In the genomic region with DNA sequence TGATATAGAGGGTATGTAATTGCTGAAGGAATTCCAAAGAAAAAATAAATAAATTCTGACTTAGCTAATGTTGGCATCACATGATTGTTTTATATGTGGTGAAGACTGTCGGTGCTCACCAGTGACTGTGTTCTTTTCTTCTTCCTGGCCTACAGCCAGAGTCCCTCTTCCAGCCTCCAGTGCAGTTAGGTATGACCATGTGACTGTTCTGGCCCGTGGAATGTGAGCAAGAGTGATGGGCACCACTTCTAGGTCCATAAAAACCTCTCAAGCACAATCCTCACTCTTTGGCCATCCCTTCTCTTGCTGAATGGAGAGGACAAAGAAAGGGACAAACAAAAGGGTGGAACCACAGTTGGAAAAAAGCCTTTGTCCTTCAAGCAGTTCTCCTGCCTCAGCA, we compare ENCODE assay signal across 16 cellular contexts. TPM values are rescaled to one million over a fixed set of nuclear protein-coding genes. Genes with fewer than 3 reads are reported as not detected.
A peak's percentile ranks its signal among the peaks of the same experiment; 100 is the strongest.
DNase-seq lines count a peak whose midpoint lies in the region; ATAC-seq and TF ChIP-seq lines count a peak whose summit lies in the region.
"Had no signal": no experiment of that assay in that cellular context is flagged by ENCODE, and none has a peak within 500 bp of the region (broad histone marks: within the 10 kb centered on the region; RNA-seq: fewer than 3 reads in every experiment).

No MANE protein-coding gene starts in this region.

- whole genome bisulfite sequencing in trophoblast cell (ENCODE audit: extremely low coverage, insufficient coverage, insufficient read length) = no CpG with 5 or more reads among the region's 2 CpGs

- no peak overlapping the region for H3K4ac ChIP-seq in trophoblast cell (ENCODE audit: low read depth, low read length)

- no peak overlapping the region for H3K9ac ChIP-seq in BLaER1 treated with 17β-estradiol and CSF1 and Interleukin-3, amounts not matched to agents 10 nM and 100 nM
- H3K9ac ChIP-seq in trophoblast cell (ENCODE audit: low read length) = no peak overlapping the region

- H3K4me3 ChIP-seq in BLaER1 treated with 17β-estradiol and CSF1 and Interleukin-3, amounts not matched to agents 10 nM and 100 nM = no peak overlapping the region
- no peak overlapping the region for H3K4me3 ChIP-seq in trophoblast cell (ENCODE audit: low read depth, low read length)

- H2BK5ac ChIP-seq in trophoblast cell (ENCODE audit: low read depth, low read length, poor library complexity) = no peak overlapping the region

- H3K27me3 ChIP-seq in BLaER1 treated with 17β-estradiol and CSF1 and Interleukin-3, amounts not matched to agents 10 nM and 100 nM = no peaks in the 10 kb centered on the region
- H3K27me3 ChIP-seq in trophoblast cell (ENCODE audit: insufficient read depth, low read length) = no peaks in the 10 kb centered on the region

- H4K91ac ChIP-seq in trophoblast cell (ENCODE audit: low read depth, low read length) = no peak overlapping the region

- no peak overlapping the region for H3K18ac ChIP-seq in trophoblast cell (ENCODE audit: low read length)

- H2AFZ ChIP-seq in trophoblast cell (ENCODE audit: insufficient read depth, low read length, poor library complexity) = no peak overlapping the region

- H3K14ac ChIP-seq in trophoblast cell (ENCODE audit: low read length) = no peak overlapping the region

- peak; percentile 37 for DNase-seq in DMS79 treated with DMSO at 0.1 percent for 48 hours (lab: John Stamatoyannopoulos, UW)
- peak; percentile 8 for DNase-seq in left kidney (ENCODE audit: low read depth, low spot score)
- no peak for DNase-seq in NCI-H774 (lab: John Stamatoyannopoulos, UW)
- no peak for DNase-seq in epidermal melanocyte (ENCODE audit: insufficient read length, low spot score)
- DNase-seq in trophoblast cell = no peak
- DNase-seq: Caco-2, DND-41, H7, NCI-H1436, NCI-H2081 treated with DMSO at 0.1 percent for 48 hours, NCI-H446, SW 1271 had no signal

- peak; percentile 36; the same call in 1 of the 3 replicates for ATAC-seq in SK-N-SH treated with all-trans-retinoic acid at 6 μM for 48 hours
- ATAC-seq in HG02870 (IDR thresholded peaks at IDR 0.05; ENCODE audit: unreplicated experiment) = no peak

- H4K12ac ChIP-seq in trophoblast cell (ENCODE audit: low read depth, low read length) = no peak overlapping the region

- peak overlapping the region in 7 of 11 experiments; percentile 64 to 79 (median 71); a peak in 12 of 22 replicates for H3K4me2 ChIP-seq in BLaER1 treated with 17β-estradiol and CSF1 and Interleukin-3, amounts not matched to agents 10 nM and 100 nM
- H3K4me2 ChIP-seq in trophoblast cell (ENCODE audit: low read length) = no peak overlapping the region

- no peaks in the 10 kb centered on the region for H3K36me3 ChIP-seq in BLaER1 treated with 17β-estradiol and CSF1 and Interleukin-3, amounts not matched to agents 10 nM and 100 nM
- H3K36me3 ChIP-seq in trophoblast cell (ENCODE audit: control insufficient read depth in 1 of 2, insufficient read depth in 2 of 2, low read length in 2 of 2) = no peaks in the 10 kb centered on the region

- no peak overlapping the region for H2BK12ac ChIP-seq in trophoblast cell (ENCODE audit: low read length)

- no peaks in the 10 kb centered on the region for H4K20me1 ChIP-seq in BLaER1 treated with 17β-estradiol and CSF1 and Interleukin-3, amounts not matched to agents 10 nM and 100 nM

- peak overlapping the region in 4 of 11 experiments; percentile 1 to 78 (median 22); a peak in 3 of 22 replicates for H3K27ac ChIP-seq in BLaER1 treated with 17β-estradiol and CSF1 and Interleukin-3, amounts not matched to agents 10 nM and 100 nM
- H3K27ac ChIP-seq in trophoblast cell (ENCODE audit: low read depth, low read length) = no peak overlapping the region
- H3K27ac ChIP-seq: C4-2B had no signal

- no peak overlapping the region for H4K8ac ChIP-seq in trophoblast cell (ENCODE audit: low read depth, low read length)

- peaks cover 0 to 32% (median 25%) of the 10 kb centered on the region in 10 experiments; a peak in 18 of 20 replicates for H3K4me1 ChIP-seq in BLaER1 treated with 17β-estradiol and CSF1 and Interleukin-3, amounts not matched to agents 10 nM and 100 nM
- H3K4me1 ChIP-seq in trophoblast cell (ENCODE audit: control insufficient read depth in 1 of 2, insufficient read depth in 2 of 2, low read length in 2 of 2) = no peaks in the 10 kb centered on the region
- H3K4me1 ChIP-seq: Caco-2 had no signal

- no peak overlapping the region for H3K23ac ChIP-seq in trophoblast cell (ENCODE audit: low read length)

- no peaks in the 10 kb centered on the region for H3K79me2 ChIP-seq in trophoblast cell (ENCODE audit: control insufficient read depth, insufficient read depth, low read length, poor library complexity)

- no peaks in the 10 kb centered on the region for H3K9me3 ChIP-seq in BLaER1 treated with 17β-estradiol and CSF1 and Interleukin-3, amounts not matched to agents 10 nM and 100 nM (replicated peaks in 1 of 11)
- no peaks in the 10 kb centered on the region for H3K9me3 ChIP-seq in trophoblast cell (ENCODE audit: insufficient read depth, low read depth, low read length)
- H3K9me3 ChIP-seq: Caco-2 had no signal

- no peak overlapping the region for H2AK5ac ChIP-seq in trophoblast cell (ENCODE audit: low read length)

- no peaks in the 10 kb centered on the region for H3K79me1 ChIP-seq in trophoblast cell (ENCODE audit: low read length)

- no peak overlapping the region for H2BK120ac ChIP-seq in trophoblast cell (ENCODE audit: insufficient read depth, low read length, poor library complexity)

TF ChIP-seq in SK-N-SH treated with all-trans-retinoic acid at 6 μM for 48 hours, 23 proteins besides CTCF, POLR2A, EP300 and RAD21 (continues in another document):
- TF ChIP-seq GLIS3 (CRISPR knock-in tag; IDR thresholded peaks at IDR 0.05) = no peak
- no peak for TF ChIP-seq ZNF565 (CRISPR knock-in tag; conservative IDR thresholded peaks at IDR 0.05; ENCODE audit: low read depth)
- no peak for TF ChIP-seq RARB (CRISPR knock-in tag; IDR thresholded peaks at IDR 0.05)
- TF ChIP-seq, protein P1, sequence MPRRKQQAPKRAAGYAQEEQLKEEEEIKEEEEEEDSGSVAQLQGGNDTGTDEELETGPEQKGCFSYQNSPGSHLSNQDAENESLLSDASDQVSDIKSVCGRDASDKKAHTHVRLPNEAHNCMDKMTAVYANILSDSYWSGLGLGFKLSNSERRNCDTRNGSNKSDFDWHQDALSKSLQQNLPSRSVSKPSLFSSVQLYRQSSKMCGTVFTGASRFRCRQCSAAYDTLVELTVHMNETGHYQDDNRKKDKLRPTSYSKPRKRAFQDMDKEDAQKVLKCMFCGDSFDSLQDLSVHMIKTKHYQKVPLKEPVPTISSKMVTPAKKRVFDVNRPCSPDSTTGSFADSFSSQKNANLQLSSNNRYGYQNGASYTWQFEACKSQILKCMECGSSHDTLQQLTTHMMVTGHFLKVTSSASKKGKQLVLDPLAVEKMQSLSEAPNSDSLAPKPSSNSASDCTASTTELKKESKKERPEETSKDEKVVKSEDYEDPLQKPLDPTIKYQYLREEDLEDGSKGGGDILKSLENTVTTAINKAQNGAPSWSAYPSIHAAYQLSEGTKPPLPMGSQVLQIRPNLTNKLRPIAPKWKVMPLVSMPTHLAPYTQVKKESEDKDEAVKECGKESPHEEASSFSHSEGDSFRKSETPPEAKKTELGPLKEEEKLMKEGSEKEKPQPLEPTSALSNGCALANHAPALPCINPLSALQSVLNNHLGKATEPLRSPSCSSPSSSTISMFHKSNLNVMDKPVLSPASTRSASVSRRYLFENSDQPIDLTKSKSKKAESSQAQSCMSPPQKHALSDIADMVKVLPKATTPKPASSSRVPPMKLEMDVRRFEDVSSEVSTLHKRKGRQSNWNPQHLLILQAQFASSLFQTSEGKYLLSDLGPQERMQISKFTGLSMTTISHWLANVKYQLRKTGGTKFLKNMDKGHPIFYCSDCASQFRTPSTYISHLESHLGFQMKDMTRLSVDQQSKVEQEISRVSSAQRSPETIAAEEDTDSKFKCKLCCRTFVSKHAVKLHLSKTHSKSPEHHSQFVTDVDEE (CRISPR knock-in tag; IDR thresholded peaks at IDR 0.05) = no peak
- no peak for TF ChIP-seq TCF4 (CRISPR knock-in tag; IDR thresholded peaks at IDR 0.05; ENCODE audit: borderline replicate concordance)
- TF ChIP-seq ZNF8 (CRISPR knock-in tag; IDR thresholded peaks at IDR 0.05) = no peak
- no peak for TF ChIP-seq TOX (CRISPR knock-in tag; IDR thresholded peaks at IDR 0.05; ENCODE audit: borderline replicate concordance)
- TF ChIP-seq, protein P2, sequence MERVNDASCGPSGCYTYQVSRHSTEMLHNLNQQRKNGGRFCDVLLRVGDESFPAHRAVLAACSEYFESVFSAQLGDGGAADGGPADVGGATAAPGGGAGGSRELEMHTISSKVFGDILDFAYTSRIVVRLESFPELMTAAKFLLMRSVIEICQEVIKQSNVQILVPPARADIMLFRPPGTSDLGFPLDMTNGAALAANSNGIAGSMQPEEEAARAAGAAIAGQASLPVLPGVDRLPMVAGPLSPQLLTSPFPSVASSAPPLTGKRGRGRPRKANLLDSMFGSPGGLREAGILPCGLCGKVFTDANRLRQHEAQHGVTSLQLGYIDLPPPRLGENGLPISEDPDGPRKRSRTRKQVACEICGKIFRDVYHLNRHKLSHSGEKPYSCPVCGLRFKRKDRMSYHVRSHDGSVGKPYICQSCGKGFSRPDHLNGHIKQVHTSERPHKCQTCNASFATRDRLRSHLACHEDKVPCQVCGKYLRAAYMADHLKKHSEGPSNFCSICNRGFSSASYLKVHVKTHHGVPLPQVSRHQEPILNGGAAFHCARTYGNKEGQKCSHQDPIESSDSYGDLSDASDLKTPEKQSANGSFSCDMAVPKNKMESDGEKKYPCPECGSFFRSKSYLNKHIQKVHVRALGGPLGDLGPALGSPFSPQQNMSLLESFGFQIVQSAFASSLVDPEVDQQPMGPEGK (CRISPR knock-in tag; IDR thresholded peaks at IDR 0.05; ENCODE audit: borderline replicate concordance) = no peak
- no peak for TF ChIP-seq ESRRG (CRISPR knock-in tag; IDR thresholded peaks at IDR 0.05)
- TF ChIP-seq, protein P3, sequence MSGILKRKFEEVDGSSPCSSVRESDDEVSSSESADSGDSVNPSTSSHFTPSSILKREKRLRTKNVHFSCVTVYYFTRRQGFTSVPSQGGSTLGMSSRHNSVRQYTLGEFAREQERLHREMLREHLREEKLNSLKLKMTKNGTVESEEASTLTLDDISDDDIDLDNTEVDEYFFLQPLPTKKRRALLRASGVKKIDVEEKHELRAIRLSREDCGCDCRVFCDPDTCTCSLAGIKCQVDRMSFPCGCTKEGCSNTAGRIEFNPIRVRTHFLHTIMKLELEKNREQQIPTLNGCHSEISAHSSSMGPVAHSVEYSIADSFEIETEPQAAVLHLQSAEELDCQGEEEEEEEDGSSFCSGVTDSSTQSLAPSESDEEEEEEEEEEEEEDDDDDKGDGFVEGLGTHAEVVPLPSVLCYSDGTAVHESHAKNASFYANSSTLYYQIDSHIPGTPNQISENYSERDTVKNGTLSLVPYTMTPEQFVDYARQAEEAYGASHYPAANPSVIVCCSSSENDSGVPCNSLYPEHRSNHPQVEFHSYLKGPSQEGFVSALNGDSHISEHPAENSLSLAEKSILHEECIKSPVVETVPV (CRISPR knock-in tag; IDR thresholded peaks at IDR 0.05) = no peak
- TF ChIP-seq ZFP30 (CRISPR knock-in tag; IDR thresholded peaks at IDR 0.05) = no peak
- TF ChIP-seq SNAI2 (CRISPR knock-in tag; IDR thresholded peaks at IDR 0.05) = no peak
- TF ChIP-seq CSDC2 (CRISPR knock-in tag; IDR thresholded peaks at IDR 0.05) = no peak
- no peak for TF ChIP-seq ARNTL (CRISPR knock-in tag; IDR thresholded peaks at IDR 0.05; ENCODE audit: borderline replicate concordance, low read depth)

RNA-seq across cellular contexts. Expression of a gene that starts 39.0 kb away (rescaled TPM):
- polyA plus RNA-seq in trophoblast cell (2013) = 49.8 and 50.0 TPM in 2 replicates

Comparison
In these comparisons a context has a peak if more than half of its experiments do, and no peak if none do; other contexts are left out.
1. DNase-seq: peak in DMS79 treated with DMSO at 0.1 percent for 48 hours (single experiment) and left kidney (single experiment); none in NCI-H774 (single experiment), epidermal melanocyte (single experiment) and trophoblast cell (0 of 2).